ENCODE assay signal across 1 cellular context in the genomic region with DNA sequence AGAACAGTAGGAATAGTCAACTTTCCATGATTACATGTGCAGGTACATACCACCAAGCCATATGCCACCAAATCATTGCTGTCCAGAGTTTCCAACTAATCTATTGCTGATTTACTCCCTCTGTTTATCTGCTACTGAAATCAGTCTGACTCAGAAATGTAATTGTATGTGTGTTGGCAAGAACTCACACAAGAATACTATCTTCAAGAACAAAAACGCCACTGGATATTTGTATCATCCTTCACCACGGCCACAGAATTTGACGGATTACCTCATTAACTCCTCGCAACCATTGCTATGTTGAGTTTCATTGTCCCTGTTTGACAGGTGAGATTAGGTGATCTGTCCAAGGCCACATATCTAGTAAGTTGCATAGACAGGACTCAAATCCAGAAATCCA.
TF ChIP-seq lines count a peak whose summit lies in the region.

No MANE protein-coding gene starts in this region.

TF ChIP-seq in IMR-90, 13 proteins besides CTCF, POLR2A, EP300 and RAD21:
- TF ChIP-seq RCOR1 (IDR thresholded peaks at IDR 0.05; ENCODE audit: insufficient replicate concordance, low read length) (no peak), FOS (IDR thresholded peaks at IDR 0.05; ENCODE audit: low read depth, low read length) (no peak), MAFK (IDR thresholded peaks at IDR 0.05; ENCODE audit: low read depth, low read length) (no peak)
TF ChIP-seq in IMR-90: peak in this region for 0.
